In genomic region chr9:132878695-132879064, GRCh38 we compare ENCODE assay signal across 8 cellular contexts. TPM values are rescaled to one million over a fixed set of nuclear protein-coding genes. Genes with fewer than 3 reads are reported as not detected.
A peak's percentile ranks its signal among the peaks of the same experiment; 100 is the strongest.
DNase-seq lines count a peak whose midpoint lies in the region; ATAC-seq and TF ChIP-seq lines count a peak whose summit lies in the region.

Gene SPACA9 (plus strand): TSS chr9:132878898. CDS start chr9:132883948, 5,050 bp downstream.

- H3K9me3 Mint-ChIP-seq in activated T-cell treated with anti-CD3 and anti-CD28 coated beads, Interleukin-2, amount 50 U/mL, for 4 hours = no peaks in the 10 kb centered on the region
- no peaks in the 10 kb centered on the region for H3K9me3 Mint-ChIP-seq in naive B cell

- no peaks in the 10 kb centered on the region for H3K27me3 Mint-ChIP-seq in activated T-cell treated with anti-CD3 and anti-CD28 coated beads, Interleukin-2, amount 50 U/mL, for 4 hours (ENCODE audit: low read depth)
- no peaks in the 10 kb centered on the region for H3K27me3 Mint-ChIP-seq in naive B cell

- peaks cover 10% of the 10 kb centered on the region for H3K4me1 Mint-ChIP-seq in activated T-cell treated with anti-CD3 and anti-CD28 coated beads, Interleukin-2, amount 50 U/mL, for 4 hours (ENCODE audit: low read depth)
- H3K4me1 Mint-ChIP-seq in naive B cell = peaks cover 17 to 20% (median 18%) of the 10 kb centered on the region in 3 donors

- H3K36me3 ChIP-seq in thoracic aorta = no peaks in the 10 kb centered on the region

- H3K27me3 ChIP-seq in thoracic aorta (replicated peaks; ENCODE audit: insufficient read depth) = no peaks in the 10 kb centered on the region

- DNase-seq in EL = peak; percentile 62
- DNase-seq in NCI-H1105 treated with DMSO at 0.1 percent for 48 hours (lab: John Stamatoyannopoulos, UW) = peak; percentile 8
- peak; percentile 25 for DNase-seq in activated T-cell treated with anti-CD3 and anti-CD28 coated beads, Interleukin-2, amount 50 U/mL, for 4 hours
- DNase-seq in fibroblast of gingiva (ENCODE audit: low read depth) = peak; percentile 70
- DNase-seq in naive B cell = no peak
- peak; percentile 17 for DNase-seq in thoracic aorta (ENCODE audit: low spot score)
- no peak for DNase-seq in pons (ENCODE audit: low spot score)

- peak within 1 kb of the TSS; percentile 81 for H3K4me3 Mint-ChIP-seq in activated T-cell treated with anti-CD3 and anti-CD28 coated beads, Interleukin-2, amount 50 U/mL, for 4 hours
- H3K4me3 Mint-ChIP-seq in naive B cell = peak within 1 kb of the TSS; percentile 80 to 94 (median 87)

- H3K27ac ChIP-seq in thoracic aorta = peak within 1 kb of the TSS; percentile 78 to 80

- peak within 1 kb of the TSS; percentile 85 to 96 (median 88) for H3K27ac Mint-ChIP-seq in naive B cell

- no peaks in the 10 kb centered on the region for H3K36me3 Mint-ChIP-seq in activated T-cell treated with anti-CD3 and anti-CD28 coated beads, Interleukin-2, amount 50 U/mL, for 4 hours (ENCODE audit: insufficient read depth)
- H3K36me3 Mint-ChIP-seq in naive B cell = no peaks in the 10 kb centered on the region

- no peaks in the 10 kb centered on the region for H3K9me3 ChIP-seq in thoracic aorta

- H3K4me1 ChIP-seq in thoracic aorta (ENCODE audit: control insufficient read depth in 1 of 2, low read depth in 2 of 2) = peaks cover 0 to 5% of the 10 kb centered on the region in 2 donors

- peak; percentile 34 to 47 for ATAC-seq in activated T-cell treated with anti-CD3 and anti-CD28 coated beads, Interleukin-2, amount 50 U/mL, for 4 hours
- ATAC-seq in naive B cell (ENCODE audit: low read depth in 2 of 2) (peak; percentile 33 to 36), thoracic aorta (ENCODE audit: insufficient number of reproducible peaks, low FRiP score, low read depth) (peak; percentile 46), GM21360 (IDR thresholded peaks at IDR 0.05; ENCODE audit: unreplicated experiment) (no peak)

- no peak for TF ChIP-seq CTCF in thoracic aorta (IDR thresholded peaks at IDR 0.05)

- peak within 1 kb of the TSS; percentile 98 for H3K4me3 ChIP-seq in thoracic aorta

RNA-seq across cellular contexts. Expression of gene SPACA9, which starts in this region (rescaled TPM):
- under 1 TPM; 0.42 to 0.82 (median 0.73) TPM for total RNA-seq in activated T-cell treated with anti-CD3 and anti-CD28 coated beads, Interleukin-2, amount 50 U/mL, for 4 hours
- polyA plus RNA-seq in naive B cell (ENCODE audit: low read depth in 6 of 6) = 1 to 10 TPM; 1.9 to 5.8 (median 3.5) TPM
- 1 to 10 TPM; 2.2 to 8.1 TPM for total RNA-seq in thoracic aorta

Comparison
In these comparisons a context has a peak if more than half of its experiments do, and no peak if none do; other contexts are left out.
1. Peak in DNase-seq and ATAC-seq in activated T-cell treated with anti-CD3 and anti-CD28 coated beads, Interleukin-2, amount 50 U/mL, for 4 hours; RNA of the gene not detected or under 1 TPM.
2. DNase-seq: peak in EL (single experiment), NCI-H1105 treated with DMSO at 0.1 percent for 48 hours (single experiment), fibroblast of gingiva (single experiment) and thoracic aorta (single experiment); none in naive B cell (single experiment) and pons (single experiment).